ENCODE assay signal across 13 cellular contexts in genomic region chr12:75976113-75976512, GRCh38. TPM values are rescaled to one million over a fixed set of nuclear protein-coding genes. Genes with fewer than 3 reads are reported as not detected.
DNase-seq lines count a peak whose midpoint lies in the region; ATAC-seq and TF ChIP-seq lines count a peak whose summit lies in the region.
"Had no signal": no experiment of that assay in that cellular context is flagged by ENCODE, and none has a peak within 500 bp of the region (broad histone marks: within the 10 kb centered on the region; RNA-seq: fewer than 3 reads in every experiment).

No MANE protein-coding gene starts in this region.

- no peak overlapping the region for H3K27ac ChIP-seq in CD4-positive, alpha-beta memory T cell (ENCODE audit: low read depth, low read length)
- H3K27ac ChIP-seq in HL-60 (replicated peaks) (peak overlapping the region; percentile 60), ascending aorta (peak overlapping the region; percentile 86 to 91)
- H3K27ac ChIP-seq: C4-2B, vagina had no signal

- POLR2A ChIA-PET in CD4-positive, alpha-beta memory T cell (lab: Charles Lee; ENCODE audit: partially characterized antibody): interaction anchor here (0.6 kb wide), 1 partner anchor 8 kb away, joined by 3 read pairs; no protein-coding TSS in a partner anchor

- H3K36me3 Mint-ChIP-seq in CD4-positive, alpha-beta memory T cell: no peaks in the 10 kb centered on the region
- H3K36me3 Mint-ChIP-seq in nephron (ENCODE audit: low read depth): no peaks in the 10 kb centered on the region

- H3K9me3 Mint-ChIP-seq in CD4-positive, alpha-beta memory T cell: peaks cover 0 to 2% (median 0%) of the 10 kb centered on the region in 8 donors
- H3K9me3 Mint-ChIP-seq in nephron: no peaks in the 10 kb centered on the region

- no peak for DNase-seq in CD4-positive, alpha-beta memory T cell
- DNase-seq in HL-60 (ENCODE audit: low read depth in 1 of 2, low spot score in 1 of 2) (no peak), ascending aorta (ENCODE audit: low spot score in 2 of 2) (no peak), G401 (ENCODE audit: low spot score) (no peak)
- DNase-seq in activated CD4-positive, alpha-beta T cell treated with anti-CD3 and anti-CD28 coated beads for 4 hours: no peak
- DNase-seq: activated effector memory CD4-positive, alpha-beta T cell treated with anti-CD3 and anti-CD28 coated beads, Interleukin-2, amount 50 U/mL, for 16 hours; EL; mucosa of descending colon; stimulated activated CD4-positive, alpha-beta T cell treated with anti-CD3 and anti-CD28 coated beads, Interleukin-2, amount 100 ng/mL, for 48 hours had no signal

- H3K27me3 ChIP-seq in CD4-positive, alpha-beta memory T cell (ENCODE audit: insufficient read depth, low read length): no peaks in the 10 kb centered on the region
- no peaks in the 10 kb centered on the region for H3K27me3 ChIP-seq in HL-60 (ENCODE audit: insufficient read depth, poor library complexity, severe bottlenecking)
- H3K27me3 ChIP-seq in ascending aorta: no peaks in the 10 kb centered on the region
- H3K27me3 ChIP-seq: vagina had no signal

- in situ Hi-C loops in G401 (cut with HindIII; ENCODE audit: low sequenced_read_pairs): no loop called here

- H3K9me3 ChIP-seq in CD4-positive, alpha-beta memory T cell (ENCODE audit: control insufficient read depth in 1 of 2, low read length in 2 of 2): no peaks in the 10 kb centered on the region
- H3K9me3 ChIP-seq in ascending aorta: no peaks in the 10 kb centered on the region
- H3K9me3 ChIP-seq: mucosa of descending colon, vagina had no signal

- no peak overlapping the region for H3K4me3 ChIP-seq in CD4-positive, alpha-beta memory T cell (ENCODE audit: low read length in 2 of 2)
- H3K4me3 ChIP-seq in HL-60 (replicated peaks; ENCODE audit: insufficient read depth, low read length) (no peak overlapping the region), ascending aorta (no peak overlapping the region)
- H3K4me3 ChIP-seq: mucosa of descending colon, vagina had no signal

- H3K4me1 Mint-ChIP-seq in CD4-positive, alpha-beta memory T cell: peaks cover 21 to 44% (median 30%) of the 10 kb centered on the region in 4 donors
- peaks cover 33% of the 10 kb centered on the region for H3K4me1 Mint-ChIP-seq in nephron

- intact Hi-C loops in CD4-positive, alpha-beta memory T cell (cut with micrococcal nuclease): no loop called here
- intact Hi-C loops in ascending aorta (cut with DNase I): loop anchor here (5.0 kb wide), 1 partner anchor 111 kb away; no protein-coding TSS in a partner anchor

- TF ChIP-seq CTCF in HL-60 (IDR thresholded peaks at IDR 0.05; ENCODE audit: insufficient read depth, low read length): no peak
- TF ChIP-seq CTCF in ascending aorta (IDR thresholded peaks at IDR 0.05): no peak
- no peak for TF ChIP-seq CTCF in nephron (IDR thresholded peaks at IDR 0.05; ENCODE audit: unreplicated experiment in 3 of 3)

- H3K4me3 Mint-ChIP-seq in CD4-positive, alpha-beta memory T cell: no peak overlapping the region
- no peak overlapping the region for H3K4me3 Mint-ChIP-seq in nephron

- peaks cover 28% of the 10 kb centered on the region for H3K4me1 ChIP-seq in CD4-positive, alpha-beta memory T cell (ENCODE audit: insufficient read depth, low read length)
- peaks cover 8 to 20% of the 10 kb centered on the region in 2 donors for H3K4me1 ChIP-seq in ascending aorta

- H3K36me3 ChIP-seq in CD4-positive, alpha-beta memory T cell (ENCODE audit: insufficient read depth, low read length): no peaks in the 10 kb centered on the region
- no peaks in the 10 kb centered on the region for H3K36me3 ChIP-seq in ascending aorta
- H3K36me3 ChIP-seq: vagina had no signal

- H3K27me3 Mint-ChIP-seq in CD4-positive, alpha-beta memory T cell: no peaks in the 10 kb centered on the region
- H3K27me3 Mint-ChIP-seq in nephron (ENCODE audit: low read depth): no peaks in the 10 kb centered on the region

- no peak for ATAC-seq in GM21825 (IDR thresholded peaks at IDR 0.05; ENCODE audit: unreplicated experiment)
- ATAC-seq: mucosa of descending colon had no signal

- CTCF ChIA-PET in CD4-positive, alpha-beta memory T cell (lab: Charles Lee; ENCODE audit: partially characterized antibody): interaction anchor here (1.3 kb wide), 1 partner anchor 55 kb away, joined by 5 read pairs; the partner anchor contains the start of gene PHLDA1

- peak overlapping the region; percentile 15 to 93 (median 65) for H3K27ac Mint-ChIP-seq in CD4-positive, alpha-beta memory T cell
- peak overlapping the region; percentile 21 to 55 (median 45) for H3K27ac Mint-ChIP-seq in nephron

RNA-seq across cellular contexts. Expression of gene PHLDA1, which starts 55.5 kb away (rescaled TPM):
- total RNA-seq in CD4-positive, alpha-beta memory T cell: 1 to 10 TPM; 8.2 to 8.5 TPM
- 1 to 10 TPM; 1.3 to 2.3 TPM for polyA plus RNA-seq in CD4-positive, alpha-beta memory T cell
- total RNA-seq in ascending aorta: 11.8 TPM
- 3.5 and 3.7 TPM in 2 replicates for total RNA-seq in G401 (2014; rRNA removed; shearing (Covaris generic))
